Comparison of ENCODE assay signal across 1 cellular context in genomic region chr17:17487998-17488397, GRCh38.
TF ChIP-seq lines count a peak whose summit lies in the region.

No MANE protein-coding gene starts in this region.

TF ChIP-seq in HepG2, 621 proteins besides CTCF, POLR2A, EP300 and RAD21:
- TF ChIP-seq FOXP1 (IDR thresholded peaks at IDR 0.05) (no peak), FOXP1 (CRISPR knock-in tag; IDR thresholded peaks at IDR 0.05) (no peak), ZNF263 (CRISPR knock-in tag; IDR thresholded peaks at IDR 0.05) (no peak)
